Comparison of ENCODE assay signal across 8 cellular contexts in genomic region chr17:49997773-49998703, GRCh38. TPM values are rescaled to one million over a fixed set of nuclear protein-coding genes. Genes with fewer than 3 reads are reported as not detected.
DNase-seq lines count a peak whose midpoint lies in the region; ATAC-seq and TF ChIP-seq lines count a peak whose summit lies in the region.

No MANE protein-coding gene starts in this region.

- no peak overlapping the region for H3K27ac ChIP-seq in neutrophil

- no peaks in the 10 kb centered on the region for H3K9me3 Mint-ChIP-seq in activated T-helper 1 cell treated with anti-CD3 and anti-CD28 coated beads, Interleukin-12 subunit alpha, Interleukin-12 subunit beta, Interleukin-2, Interleukin-4 antibody, amounts not matched to agents 30 ng/mL and 10 ng/mL and 1 ng/mL, durations not matched to agents 14 hours and 24 hours and 36 hours

- peak; percentile 80 for TF ChIP-seq CTCF in neutrophil (IDR thresholded peaks at IDR 0.05)

- H3K36me3 ChIP-seq in neutrophil = no peaks in the 10 kb centered on the region

- no peak overlapping the region for H3K4me3 Mint-ChIP-seq in activated T-helper 1 cell treated with anti-CD3 and anti-CD28 coated beads, Interleukin-12 subunit alpha, Interleukin-12 subunit beta, Interleukin-2, Interleukin-4 antibody, amounts not matched to agents 30 ng/mL and 10 ng/mL and 1 ng/mL, durations not matched to agents 14 hours and 24 hours and 36 hours

- no peak overlapping the region for H3K27ac Mint-ChIP-seq in activated T-helper 1 cell treated with anti-CD3 and anti-CD28 coated beads, Interleukin-12 subunit alpha, Interleukin-12 subunit beta, Interleukin-2, Interleukin-4 antibody, amounts not matched to agents 30 ng/mL and 10 ng/mL and 1 ng/mL, durations not matched to agents 14 hours and 24 hours and 36 hours

- no peaks in the 10 kb centered on the region for H3K9me3 ChIP-seq in neutrophil

- H3K36me3 Mint-ChIP-seq in activated T-helper 1 cell treated with anti-CD3 and anti-CD28 coated beads, Interleukin-12 subunit alpha, Interleukin-12 subunit beta, Interleukin-2, Interleukin-4 antibody, amounts not matched to agents 30 ng/mL and 10 ng/mL and 1 ng/mL, durations not matched to agents 14 hours and 24 hours and 36 hours (ENCODE audit: low read depth) = no peaks in the 10 kb centered on the region

- DNase-seq in AG08396 (ENCODE audit: low spot score) (peak; percentile 87), M059J (ENCODE audit: low read depth) (peak; percentile 88), RPMI7951 (ENCODE audit: low read depth) (peak; percentile 73), fibroblast of the conjunctiva (ENCODE audit: low read depth) (peak; percentile 79), stromal cell of bone marrow (ENCODE audit: low read depth) (peak; percentile 72)
- DNase-seq in activated T-helper 1 cell treated with anti-CD3 and anti-CD28 coated beads, Interleukin-12 subunit alpha, Interleukin-12 subunit beta, Interleukin-2, Interleukin-4 antibody, amounts not matched to agents 30 ng/mL and 10 ng/mL and 1 ng/mL, durations not matched to agents 14 hours and 24 hours and 36 hours (ENCODE audit: low spot score) = peak; percentile 76

- H3K27me3 Mint-ChIP-seq in activated T-helper 1 cell treated with anti-CD3 and anti-CD28 coated beads, Interleukin-12 subunit alpha, Interleukin-12 subunit beta, Interleukin-2, Interleukin-4 antibody, amounts not matched to agents 30 ng/mL and 10 ng/mL and 1 ng/mL, durations not matched to agents 14 hours and 24 hours and 36 hours (ENCODE audit: insufficient read depth) = peaks cover 60% of the 10 kb centered on the region

- peak; percentile 65 for ATAC-seq in GM19351 (IDR thresholded peaks at IDR 0.05; ENCODE audit: unreplicated experiment)

- peaks cover 99% of the 10 kb centered on the region for H3K27me3 ChIP-seq in neutrophil

- H3K4me1 Mint-ChIP-seq in activated T-helper 1 cell treated with anti-CD3 and anti-CD28 coated beads, Interleukin-12 subunit alpha, Interleukin-12 subunit beta, Interleukin-2, Interleukin-4 antibody, amounts not matched to agents 30 ng/mL and 10 ng/mL and 1 ng/mL, durations not matched to agents 14 hours and 24 hours and 36 hours (ENCODE audit: low read depth) = peaks cover 16% of the 10 kb centered on the region

- no peak overlapping the region for H3K4me3 ChIP-seq in neutrophil (ENCODE audit: low read depth in 1 of 2, low read length in 1 of 2)

- intact Hi-C loops in activated T-helper 1 cell treated with anti-CD3 and anti-CD28 coated beads, Interleukin-12 subunit alpha, Interleukin-12 subunit beta, Interleukin-2, Interleukin-4 antibody, amounts not matched to agents 30 ng/mL and 10 ng/mL and 1 ng/mL, durations not matched to agents 14 hours and 24 hours and 36 hours (cut with micrococcal nuclease) = loop anchor here (1.0 to 10.0 kb wide), 4 partner anchors 118 to 503 kb away; partner anchors contain the start of genes NGFR and SLC35B1

- H3K4me1 ChIP-seq in neutrophil (ENCODE audit: control insufficient read depth in 1 of 2, insufficient read depth in 1 of 2, low read depth in 1 of 2, low read length in 1 of 2) = peaks cover 13 to 26% of the 10 kb centered on the region in 2 experiments

RNA-seq across cellular contexts. Expression of gene DLX3, which starts 3.0 kb away (rescaled TPM):
- total RNA-seq in M059J (2014; rRNA removed; shearing (Covaris generic)) = 0.15 and 0.96 TPM in 2 replicates
- not detected in 2 replicates for total RNA-seq in RPMI7951 (2014; rRNA removed; shearing (Covaris generic))
- not detected in 2 replicates for total RNA-seq in activated T-helper 1 cell treated with anti-CD3 and anti-CD28 coated beads, Interleukin-12 subunit alpha, Interleukin-12 subunit beta, Interleukin-2, Interleukin-4 antibody, amounts not matched to agents 30 ng/mL and 10 ng/mL and 1 ng/mL, durations not matched to agents 14 hours and 24 hours and 36 hours

RNA-seq across cellular contexts. Expression of gene DLX4, which starts 29.0 kb away (rescaled TPM):
- 5.5 and 7.4 TPM in 2 replicates for total RNA-seq in M059J (2014; rRNA removed; shearing (Covaris generic))
- not detected in 2 replicates for total RNA-seq in RPMI7951 (2014; rRNA removed; shearing (Covaris generic))
- 0.20 TPM in 1 of 2 replicates, not detected in the other for total RNA-seq in activated T-helper 1 cell treated with anti-CD3 and anti-CD28 coated beads, Interleukin-12 subunit alpha, Interleukin-12 subunit beta, Interleukin-2, Interleukin-4 antibody, amounts not matched to agents 30 ng/mL and 10 ng/mL and 1 ng/mL, durations not matched to agents 14 hours and 24 hours and 36 hours

RNA-seq across cellular contexts. Expression of gene ITGA3, which starts 57.9 kb away (rescaled TPM):
- 365 and 711 TPM in 2 replicates for total RNA-seq in M059J (2014; rRNA removed; shearing (Covaris generic))
- 213 and 279 TPM in 2 replicates for total RNA-seq in RPMI7951 (2014; rRNA removed; shearing (Covaris generic))
- 18.0 and 20.6 TPM in 2 replicates for total RNA-seq in activated T-helper 1 cell treated with anti-CD3 and anti-CD28 coated beads, Interleukin-12 subunit alpha, Interleukin-12 subunit beta, Interleukin-2, Interleukin-4 antibody, amounts not matched to agents 30 ng/mL and 10 ng/mL and 1 ng/mL, durations not matched to agents 14 hours and 24 hours and 36 hours
